In the genomic region with DNA sequence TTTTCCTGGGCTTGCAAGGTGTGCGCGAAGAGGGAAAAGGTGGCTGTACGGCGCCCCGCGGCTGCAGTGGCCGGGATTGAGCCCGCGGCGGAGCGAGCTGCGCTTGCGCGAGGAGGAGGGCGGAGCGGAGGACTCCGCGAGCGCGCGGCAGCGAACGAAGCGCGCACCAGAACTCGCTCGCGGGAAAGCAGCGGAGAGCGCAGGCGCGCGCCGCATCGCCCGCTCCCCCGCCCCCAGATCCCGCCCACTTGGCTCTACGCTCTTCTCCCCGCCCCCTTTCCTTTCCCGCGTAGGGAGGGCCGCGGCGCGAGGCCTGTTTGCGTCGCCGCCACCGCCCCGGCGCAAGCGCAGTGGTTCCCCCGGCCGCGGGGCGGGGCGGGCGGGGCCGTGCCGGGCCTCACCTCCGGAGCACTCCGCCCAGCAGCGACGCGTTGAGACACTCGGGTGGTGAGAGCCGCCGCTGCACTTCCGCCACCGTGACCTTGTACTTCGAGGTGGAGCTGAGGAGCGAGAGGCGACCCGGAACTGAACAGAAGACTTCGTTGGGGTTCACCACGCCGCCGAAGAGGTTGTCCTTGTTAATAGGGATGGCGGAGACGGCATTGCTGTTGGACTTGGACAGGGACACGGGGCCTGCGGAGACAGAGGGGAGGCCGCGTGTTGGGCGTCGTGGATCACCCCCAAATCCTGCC, we compare ENCODE assay signal across 8 cellular contexts. TPM values are rescaled to one million over a fixed set of nuclear protein-coding genes. Genes with fewer than 3 reads are reported as not detected.
DNase-seq lines count a peak whose midpoint lies in the region; ATAC-seq and TF ChIP-seq lines count a peak whose summit lies in the region.

No MANE protein-coding gene starts in this region.

- H2BK12ac ChIP-seq in H9 (ENCODE audit: insufficient read length, low read depth, low read length), result no peak overlapping the region

- no peak overlapping the region for H3K4ac ChIP-seq in H9 (ENCODE audit: low read depth, low read length)

- DNase-seq in GM04503 (ENCODE audit: low read depth) (peak; percentile 75), H9 (peak; percentile 98), MG63 (peak; percentile 100), SIG-M5 (lab: John Stamatoyannopoulos, UW) (peak; percentile 80), osteoblast (ENCODE audit: insufficient read length, low spot score, missing footprints) (peak; percentile 99), thoracic aorta (ENCODE audit: low spot score) (no peak)
- peak; percentile 58 for DNase-seq in activated gamma-delta T cell treated with anti-CD3 and anti-CD28 coated beads, Interleukin-2, amount 50 U/mL, for 16 hours (ENCODE audit: low read depth)

- no CpG with 5 or more reads among the region's 87 CpGs for WGBS in H9 (ENCODE audit: extremely low coverage, insufficient read length, low lambda C conversion rate)
- WGBS in gastroesophageal sphincter (ENCODE audit: low coverage in 1 of 2), 2 donors, result 0% methylated on average over 3 to 6 of the region's 87 CpGs

- H3K4me2 ChIP-seq in H9 (ENCODE audit: insufficient read depth, insufficient read length, low read length) (peak overlapping the region; percentile 98), osteoblast (ENCODE audit: insufficient read depth, low read length) (peak overlapping the region; percentile 100)

- no peak overlapping the region for H4K91ac ChIP-seq in H9 (ENCODE audit: insufficient read length, low read depth, low read length)

- H2BK5ac ChIP-seq in H9 (ENCODE audit: insufficient read length, low read length), result no peak overlapping the region

- H3K27ac ChIP-seq in H9 (ENCODE audit: insufficient read length, low read depth, low read length), result no peak overlapping the region
- H3K27ac ChIP-seq in gastroesophageal sphincter, result peak overlapping the region in 3 of 4 donors; percentile 61 to 73 (median 61)
- peak overlapping the region; percentile 74 for H3K27ac ChIP-seq in osteoblast (ENCODE audit: low read depth, low read length)
- no peak overlapping the region for H3K27ac ChIP-seq in thoracic aorta

- peak overlapping the region; percentile 24 for H3K18ac ChIP-seq in H9 (ENCODE audit: insufficient read length, low read depth, low read length)

- H4K20me1 ChIP-seq in H9 (ENCODE audit: control insufficient read depth, insufficient read depth, insufficient read length), result no peaks in the 10 kb centered on the region
- no peaks in the 10 kb centered on the region for H4K20me1 ChIP-seq in osteoblast (ENCODE audit: insufficient read depth, low read length)

- peak; percentile 46; the same call in 2 of the 3 replicates for TF ChIP-seq CTCF in H9 (conservative IDR thresholded peaks at IDR 0.05)
- TF ChIP-seq CTCF in gastroesophageal sphincter (IDR thresholded peaks at IDR 0.05), result peak in 3 of 4 experiments; percentile 32 to 78 (median 44)
- no peak for TF ChIP-seq CTCF in osteoblast (IDR thresholded peaks at IDR 0.05; ENCODE audit: extremely low read depth, low read depth, low read length)
- TF ChIP-seq CTCF in thoracic aorta (IDR thresholded peaks at IDR 0.05), result peak; percentile 18

- H3K27me3 ChIP-seq in H9 (ENCODE audit: insufficient read depth, low read length), result peaks cover 60% of the 10 kb centered on the region; the same call in 1 of the 2 replicates
- H3K27me3 ChIP-seq in MG63, result no peaks in the 10 kb centered on the region
- peaks cover 49% of the 10 kb centered on the region for H3K27me3 ChIP-seq in gastroesophageal sphincter
- peaks cover 49% of the 10 kb centered on the region for H3K27me3 ChIP-seq in osteoblast (ENCODE audit: insufficient read depth, low read length)
- peaks cover 12% of the 10 kb centered on the region for H3K27me3 ChIP-seq in thoracic aorta (replicated peaks; ENCODE audit: insufficient read depth)

- no peak overlapping the region for H3T11ph ChIP-seq in H9 (ENCODE audit: low read length)

- H3K79me2 ChIP-seq in H9 (ENCODE audit: insufficient read depth, low read length) (no peaks in the 10 kb centered on the region), osteoblast (ENCODE audit: insufficient read depth, low read length) (no peaks in the 10 kb centered on the region)

- H3K23me2 ChIP-seq in H9 (ENCODE audit: insufficient read length, low read depth, low read length, poor library complexity, severe bottlenecking), result peaks cover 14% of the 10 kb centered on the region

- peak; percentile 96 for ATAC-seq in gastroesophageal sphincter
- ATAC-seq in thoracic aorta (ENCODE audit: insufficient number of reproducible peaks, low FRiP score, low read depth), result peak; percentile 80

- peak in 1 of 2 donors; percentile 16 for TF ChIP-seq POLR2A in gastroesophageal sphincter (IDR thresholded peaks at IDR 0.05)

- H3K4me3 ChIP-seq in MG63 (peak overlapping the region; percentile 81), gastroesophageal sphincter (peak overlapping the region; percentile 47 to 56), osteoblast (ENCODE audit: insufficient read depth, low read length) (peak overlapping the region; percentile 83), thoracic aorta (peak overlapping the region; percentile 70)

- H3K4me1 ChIP-seq in H9 (ENCODE audit: insufficient read depth, low read length) (peaks cover 6% of the 10 kb centered on the region; the same call in 1 of the 2 replicates), gastroesophageal sphincter (peaks cover 4 to 23% (median 4%) of the 10 kb centered on the region in 3 donors), osteoblast (ENCODE audit: insufficient read depth, low read length) (peaks cover 11% of the 10 kb centered on the region), thoracic aorta (ENCODE audit: control insufficient read depth in 1 of 2, low read depth in 2 of 2) (peaks cover 5 to 18% of the 10 kb centered on the region in 2 donors)

- peak overlapping the region; percentile 25; the same call in 1 of the 2 replicates for H3K14ac ChIP-seq in H9 (ENCODE audit: insufficient read depth, low read length)

- H2BK20ac ChIP-seq in H9 (ENCODE audit: low read depth, low read length, poor library complexity, severe bottlenecking), result no peak overlapping the region

- H3K27ac Mint-ChIP-seq in H9, result peak overlapping the region in 2 of 3 experiments; percentile 74 to 86; a peak in 2 of 7 replicates

- no peak overlapping the region for H3K56ac ChIP-seq in H9 (ENCODE audit: insufficient read length, low read depth, low read length)

- H2AK5ac ChIP-seq in H9 (ENCODE audit: insufficient read length, low read length), result no peak overlapping the region

- H3K9me3 Mint-ChIP-seq in H9, result peaks cover 0 to 9% of the 10 kb centered on the region in 2 experiments; a peak in 2 of 5 replicates

- no peak overlapping the region for H2AFZ ChIP-seq in H9 (ENCODE audit: low read length)
- peak overlapping the region; percentile 98 for H2AFZ ChIP-seq in osteoblast (ENCODE audit: low read length)

- no peak for TF ChIP-seq EP300 in gastroesophageal sphincter (IDR thresholded peaks at IDR 0.05)

- no peak overlapping the region for H2BK15ac ChIP-seq in H9 (ENCODE audit: low read depth, low read length)

- H3K9me3 ChIP-seq in H9 (ENCODE audit: control insufficient read depth, low read depth, low read length), result no peaks in the 10 kb centered on the region
- no peaks in the 10 kb centered on the region for H3K9me3 ChIP-seq in MG63
- peaks cover 0 to 6% (median 0%) of the 10 kb centered on the region in 3 donors for H3K9me3 ChIP-seq in gastroesophageal sphincter
- no peaks in the 10 kb centered on the region for H3K9me3 ChIP-seq in osteoblast (ENCODE audit: low read depth, low read length)
- no peaks in the 10 kb centered on the region for H3K9me3 ChIP-seq in thoracic aorta

- H3K79me1 ChIP-seq in H9 (ENCODE audit: insufficient read depth, low read depth, low read length, poor library complexity, severe bottlenecking), result no peaks in the 10 kb centered on the region

- peak overlapping the region; percentile 81 to 89 for H3K4me3 Mint-ChIP-seq in H9

- no peak overlapping the region for H2BK120ac ChIP-seq in H9 (ENCODE audit: low read depth, low read length, poor library complexity, severe bottlenecking)

- H3K23ac ChIP-seq in H9 (ENCODE audit: insufficient read length, low read depth, low read length), result no peak overlapping the region

- H3K9ac ChIP-seq in H9 (ENCODE audit: extremely low read depth, insufficient read length, low read length), result no peak overlapping the region

- H3K4me1 Mint-ChIP-seq in H9, result peaks cover 40 to 52% of the 10 kb centered on the region in 2 experiments

- H4K8ac ChIP-seq in H9 (replicated peaks; ENCODE audit: insufficient read length, low read depth, low read length), result no peak overlapping the region

- H3K27me3 Mint-ChIP-seq in H9 (ENCODE audit: low read depth), result peaks cover 95% of the 10 kb centered on the region

- peaks cover 83% of the 10 kb centered on the region for H3K36me3 ChIP-seq in MG63
- no peaks in the 10 kb centered on the region for H3K36me3 ChIP-seq in gastroesophageal sphincter
- H3K36me3 ChIP-seq in osteoblast (ENCODE audit: insufficient read depth, low read length), result no peaks in the 10 kb centered on the region
- H3K36me3 ChIP-seq in thoracic aorta, result no peaks in the 10 kb centered on the region

- H3K36me3 Mint-ChIP-seq in H9 (ENCODE audit: insufficient read depth in 1 of 3, low read depth in 3 of 3), result no peaks in the 10 kb centered on the region; a peak in 1 of 7 replicates

- H4K5ac ChIP-seq in H9 (ENCODE audit: insufficient read length, low read depth, low read length), result no peak overlapping the region

RNA-seq across cellular contexts. Expression of a gene that starts 10.6 kb away (rescaled TPM):
- total RNA-seq in H9 (2021) (1.6 and 2.6 TPM in 2 replicates), gastroesophageal sphincter (1 to 10 TPM in 1 of 4 donors, under 1 TPM in 2, not detected in 1; 0.31 to 4.6 (median 0.42) TPM), osteoblast (under 0.01 and 0.36 TPM in 2 replicates), thoracic aorta (under 1 TPM in 1 of 2 donors, not detected in 1; 0.78 TPM)
- 9.5 and 14.8 TPM in 2 replicates for total RNA-seq in MG63 (2014; rRNA removed; shearing (Covaris generic); ENCODE audit: low replicate concordance)

Comparison
In these comparisons a context has a peak if more than half of its experiments do, and no peak if none do; other contexts are left out.
1. H3K27ac ChIP-seq: peak in gastroesophageal sphincter (3 of 4) and osteoblast (single experiment); none in H9 (single experiment) and thoracic aorta (0 of 2).
2. Peak in every context shown above with its lines, with median percentiles within 50 percentile points of each other: H3K4me3 ChIP-seq.